Comparison of ENCODE assay signal across 38 cellular contexts in the genomic region with DNA sequence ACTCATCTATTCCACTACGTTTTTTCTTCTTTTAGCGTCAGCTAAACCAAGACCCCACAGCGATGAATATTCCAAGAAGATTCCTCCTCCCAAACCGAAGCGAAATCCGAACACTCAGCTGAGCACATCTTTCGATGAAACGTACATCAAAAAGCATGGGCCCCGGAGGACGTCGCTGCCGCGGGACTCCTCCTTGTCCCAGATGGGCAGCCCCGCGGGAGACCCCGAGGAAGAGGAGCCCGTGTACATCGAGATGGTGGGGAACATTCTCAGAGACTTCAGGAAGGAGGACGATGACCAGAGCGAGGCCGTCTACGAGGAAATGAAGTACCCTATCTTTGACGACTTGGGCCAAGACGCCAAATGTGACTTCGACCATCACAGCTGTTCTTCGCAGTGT.
"Had no signal": no experiment of that assay in that cellular context is flagged by ENCODE, and none has a peak within 500 bp of the region (broad histone marks: within the 10 kb centered on the region; RNA-seq: fewer than 3 reads in every experiment).

No MANE protein-coding gene starts in this region.

- ATAC-seq: activated CD4-positive, alpha-beta T cell treated with anti-CD3 and anti-CD28 coated beads for 36 hours; activated CD4-positive, CD25-positive, alpha-beta regulatory T cell treated with anti-CD3 and anti-CD28 coated beads, Interleukin-2, amount 50 U/mL, for 24 hours; activated CD8-positive, alpha-beta memory T cell treated with anti-CD3 and anti-CD28 coated beads, Interleukin-2, amount 10 ng/mL, durations not matched to agents 7 days and 5 days; activated CD8-positive, alpha-beta T cell treated with anti-CD3 and anti-CD28 coated beads, Interleukin-2, amount 10 ng/mL, durations not matched to agents 7 days and 5 days; activated naive CD8-positive, alpha-beta T cell treated with anti-CD3 and anti-CD28 coated beads, Interleukin-2, amount 50 U/mL, for 24 hours; body of pancreas; WTC11 had no signal

- H3K27me3 ChIP-seq: body of pancreas, brain microvascular endothelial cell, breast epithelium had no signal

- DNase-seq: activated CD4-positive, alpha-beta memory T cell treated with anti-CD3 and anti-CD28 coated beads, Interleukin-2, amount 10 ng/mL, durations not matched to agents 7 days and 5 days; activated CD4-positive, alpha-beta T cell treated with anti-CD3 and anti-CD28 coated beads for 1 hour; activated CD4-positive, alpha-beta T cell treated with anti-CD3 and anti-CD28 coated beads for 36 hours; activated CD4-positive, alpha-beta T cell treated with anti-CD3 and anti-CD28 coated beads for 48 hours; activated CD4-positive, alpha-beta T cell treated with anti-CD3 and anti-CD28 coated beads, Interleukin-2, amount 10 ng/mL, durations not matched to agents 7 days and 5 days; activated CD4-positive, alpha-beta T cell treated with anti-CD3 and anti-CD28 coated beads, Interleukin-2, amount 50 U/mL, for 48 hours; activated CD4-positive, CD25-positive, alpha-beta regulatory T cell; activated CD8-positive, alpha-beta memory T cell treated with anti-CD3 and anti-CD28 coated beads for 24 hours; activated CD8-positive, alpha-beta memory T cell treated with anti-CD3 and anti-CD28 coated beads, Interleukin-2, amount 10 ng/mL, durations not matched to agents 7 days and 5 days; activated CD8-positive, alpha-beta memory T cell treated with anti-CD3 and anti-CD28 coated beads, Interleukin-2, amount 50 U/mL, for 48 hours; activated CD8-positive, alpha-beta T cell treated with anti-CD3 and anti-CD28 coated beads, Interleukin-2, amount 10 ng/mL, durations not matched to agents 7 days and 5 days; activated effector memory CD4-positive, alpha-beta T cell treated with Interleukin-2 at 50 U/mL for 16 hours; activated gamma-delta T cell; activated naive CD4-positive, alpha-beta T cell treated with anti-CD3 and anti-CD28 coated beads, Interleukin-2, amount 10 ng/mL, durations not matched to agents 7 days and 5 days; activated naive CD4-positive, alpha-beta T cell treated with Interleukin-2 at 50 U/mL for 16 hours; activated naive CD8-positive, alpha-beta T cell treated with anti-CD3 and anti-CD28 coated beads, Interleukin-2, amount 10 ng/mL, durations not matched to agents 7 days and 5 days; activated naive CD8-positive, alpha-beta T cell treated with anti-CD3 and anti-CD28 coated beads, Interleukin-2, amount 50 U/mL, for 24 hours; activated T-cell treated with anti-CD3 and anti-CD28 coated beads, Interleukin-2, amount 50 U/mL, for 24 hours; activated T-cell treated with anti-CD3 and anti-CD28 coated beads, Interleukin-2, amount 50 U/mL, for 48 hours; amygdala; body of pancreas; brain microvascular endothelial cell; caudate nucleus; cerebellar nuclear complex; T-helper 1 cell; T-helper 2 cell; T-helper 9 cell; WERI-Rb-1 had no signal

- H3K27ac ChIP-seq: body of pancreas, brain microvascular endothelial cell, breast epithelium, cardiac muscle cell, WERI-Rb-1 had no signal

- H3K4me3 ChIP-seq: body of pancreas, breast epithelium, cardiac muscle cell had no signal

- H3K27me3 Mint-ChIP-seq: activated naive CD4-positive, alpha-beta T cell treated with anti-CD3 and anti-CD28 coated beads, Interleukin-2, amount 10 ng/mL, durations not matched to agents 7 days and 5 days; activated naive CD8-positive, alpha-beta T cell treated with anti-CD3 and anti-CD28 coated beads, Interleukin-2, amount 50 U/mL, for 24 hours had no signal

- H3K9me3 Mint-ChIP-seq: activated CD4-positive, alpha-beta memory T cell treated with anti-CD3 and anti-CD28 coated beads, Interleukin-2, amount 10 ng/mL, durations not matched to agents 7 days and 5 days; activated CD4-positive, alpha-beta T cell treated with anti-CD3 and anti-CD28 coated beads, Interleukin-2, amount 10 ng/mL, durations not matched to agents 7 days and 5 days; activated naive CD4-positive, alpha-beta T cell treated with anti-CD3 and anti-CD28 coated beads, Interleukin-2, amount 10 ng/mL, durations not matched to agents 7 days and 5 days; activated naive CD4-positive, alpha-beta T cell treated with anti-CD3 and anti-CD28 coated beads, Interleukin-2, amount 50 U/mL, for 24 hours; activated naive CD8-positive, alpha-beta T cell treated with anti-CD3 and anti-CD28 coated beads, Interleukin-2, amount 10 ng/mL, durations not matched to agents 7 days and 5 days; activated naive CD8-positive, alpha-beta T cell treated with anti-CD3 and anti-CD28 coated beads, Interleukin-2, amount 50 U/mL, for 24 hours; activated T-cell treated with anti-CD3 and anti-CD28 coated beads, Interleukin-2, amount 50 U/mL, for 24 hours; activated T-helper 2 cell treated with anti-CD3 and anti-CD28 coated beads, Interferon-gamma antibody, Interleukin-2, Interleukin-4, amounts not matched to agents 10 μg/mL and 5 μg/mL and 100 μg/mL, durations not matched to agents 14 hours and 24 hours and 36 hours; central memory CD8-positive, alpha-beta T cell; T-helper 1 cell treated with Interleukin-12 subunit alpha and Interleukin-12 subunit beta and Interleukin-4 antibody, amounts not matched to agents 30 μg/mL and 1 μg/mL, for 36 hours; T-helper 2 cell treated with Interferon-gamma antibody and Interleukin-4, amounts not matched to agents 5 μg/mL and 100 μg/mL, for 36 hours; WTC11 had no signal

- H3K4me1 ChIP-seq: body of pancreas, breast epithelium had no signal

- H3K4me1 Mint-ChIP-seq: activated CD4-positive, alpha-beta memory T cell treated with anti-CD3 and anti-CD28 coated beads, Interleukin-2, amount 10 ng/mL, durations not matched to agents 7 days and 5 days; activated CD4-positive, alpha-beta T cell treated with anti-CD3 and anti-CD28 coated beads for 36 hours; activated CD4-positive, alpha-beta T cell treated with anti-CD3 and anti-CD28 coated beads, Interleukin-2, amount 10 ng/mL, durations not matched to agents 7 days and 5 days; activated CD8-positive, alpha-beta memory T cell treated with anti-CD3 and anti-CD28 coated beads, Interleukin-2, amount 10 ng/mL, durations not matched to agents 7 days and 5 days; activated naive CD4-positive, alpha-beta T cell treated with anti-CD3 and anti-CD28 coated beads, Interleukin-2, amount 10 ng/mL, durations not matched to agents 7 days and 5 days; activated naive CD4-positive, alpha-beta T cell treated with anti-CD3 and anti-CD28 coated beads, Interleukin-2, amount 50 U/mL, for 24 hours; activated naive CD8-positive, alpha-beta T cell treated with anti-CD3 and anti-CD28 coated beads, Interleukin-2, amount 10 ng/mL, durations not matched to agents 7 days and 5 days; activated naive CD8-positive, alpha-beta T cell treated with anti-CD3 and anti-CD28 coated beads, Interleukin-2, amount 50 U/mL, for 24 hours; central memory CD8-positive, alpha-beta T cell; WTC11 had no signal

- H3K4me3 Mint-ChIP-seq: activated CD4-positive, alpha-beta memory T cell treated with anti-CD3 and anti-CD28 coated beads, Interleukin-2, amount 10 ng/mL, durations not matched to agents 7 days and 5 days; activated CD4-positive, alpha-beta T cell treated with anti-CD3 and anti-CD28 coated beads for 36 hours; activated CD4-positive, alpha-beta T cell treated with anti-CD3 and anti-CD28 coated beads, Interleukin-2, amount 10 ng/mL, durations not matched to agents 7 days and 5 days; activated CD8-positive, alpha-beta memory T cell treated with anti-CD3 and anti-CD28 coated beads, Interleukin-2, amount 10 ng/mL, durations not matched to agents 7 days and 5 days; activated CD8-positive, alpha-beta T cell treated with anti-CD3 and anti-CD28 coated beads, Interleukin-2, amount 10 ng/mL, durations not matched to agents 7 days and 5 days; activated naive CD4-positive, alpha-beta T cell treated with anti-CD3 and anti-CD28 coated beads, Interleukin-2, amount 10 ng/mL, durations not matched to agents 7 days and 5 days; activated naive CD4-positive, alpha-beta T cell treated with anti-CD3 and anti-CD28 coated beads, Interleukin-2, amount 50 U/mL, for 24 hours; activated naive CD8-positive, alpha-beta T cell; activated naive CD8-positive, alpha-beta T cell treated with anti-CD3 and anti-CD28 coated beads, Interleukin-2, amount 10 ng/mL, durations not matched to agents 7 days and 5 days; activated naive CD8-positive, alpha-beta T cell treated with anti-CD3 and anti-CD28 coated beads, Interleukin-2, amount 50 U/mL, for 24 hours; activated T-cell treated with anti-CD3 and anti-CD28 coated beads, Interleukin-2, amount 50 U/mL, for 24 hours; central memory CD8-positive, alpha-beta T cell; T-helper 1 cell treated with Interleukin-12 subunit alpha and Interleukin-12 subunit beta and Interleukin-4 antibody, amounts not matched to agents 30 μg/mL and 1 μg/mL, for 36 hours; T-helper 2 cell treated with Interferon-gamma antibody and Interleukin-4, amounts not matched to agents 5 μg/mL and 100 μg/mL, for 36 hours; WTC11 had no signal

- H3K27ac Mint-ChIP-seq: activated CD4-positive, alpha-beta memory T cell treated with anti-CD3 and anti-CD28 coated beads, Interleukin-2, amount 10 ng/mL, durations not matched to agents 7 days and 5 days; activated CD4-positive, alpha-beta T cell treated with anti-CD3 and anti-CD28 coated beads for 36 hours; activated CD4-positive, alpha-beta T cell treated with anti-CD3 and anti-CD28 coated beads, Interleukin-2, amount 10 ng/mL, durations not matched to agents 7 days and 5 days; activated CD8-positive, alpha-beta memory T cell treated with anti-CD3 and anti-CD28 coated beads, Interleukin-2, amount 10 ng/mL, durations not matched to agents 7 days and 5 days; activated CD8-positive, alpha-beta T cell treated with anti-CD3 and anti-CD28 coated beads, Interleukin-2, amount 10 ng/mL, durations not matched to agents 7 days and 5 days; activated naive CD4-positive, alpha-beta T cell treated with anti-CD3 and anti-CD28 coated beads, Interleukin-2, amount 10 ng/mL, durations not matched to agents 7 days and 5 days; activated naive CD4-positive, alpha-beta T cell treated with anti-CD3 and anti-CD28 coated beads, Interleukin-2, amount 50 U/mL, for 24 hours; activated naive CD8-positive, alpha-beta T cell; activated naive CD8-positive, alpha-beta T cell treated with anti-CD3 and anti-CD28 coated beads, Interleukin-2, amount 10 ng/mL, durations not matched to agents 7 days and 5 days; activated naive CD8-positive, alpha-beta T cell treated with anti-CD3 and anti-CD28 coated beads, Interleukin-2, amount 50 U/mL, for 24 hours; activated T-cell treated with anti-CD3 and anti-CD28 coated beads, Interleukin-2, amount 50 U/mL, for 24 hours; activated T-helper 2 cell treated with anti-CD3 and anti-CD28 coated beads, Interferon-gamma antibody, Interleukin-2, Interleukin-4, amounts not matched to agents 10 μg/mL and 5 μg/mL and 100 μg/mL, durations not matched to agents 14 hours and 24 hours and 36 hours; T-helper 1 cell treated with Interleukin-12 subunit alpha and Interleukin-12 subunit beta and Interleukin-4 antibody, amounts not matched to agents 30 μg/mL and 1 μg/mL, for 36 hours; T-helper 2 cell treated with Interferon-gamma antibody and Interleukin-4, amounts not matched to agents 5 μg/mL and 100 μg/mL, for 36 hours; WTC11 had no signal

- H3K36me3 Mint-ChIP-seq: activated CD8-positive, alpha-beta memory T cell treated with anti-CD3 and anti-CD28 coated beads, Interleukin-2, amount 10 ng/mL, durations not matched to agents 7 days and 5 days; activated naive CD4-positive, alpha-beta T cell treated with anti-CD3 and anti-CD28 coated beads, Interleukin-2, amount 10 ng/mL, durations not matched to agents 7 days and 5 days; activated naive CD4-positive, alpha-beta T cell treated with anti-CD3 and anti-CD28 coated beads, Interleukin-2, amount 50 U/mL, for 24 hours; activated naive CD8-positive, alpha-beta T cell; activated naive CD8-positive, alpha-beta T cell treated with anti-CD3 and anti-CD28 coated beads, Interleukin-2, amount 10 ng/mL, durations not matched to agents 7 days and 5 days; WTC11 had no signal

- H3K9me3 ChIP-seq: body of pancreas, breast epithelium had no signal

- H3K36me3 ChIP-seq: brain microvascular endothelial cell, breast epithelium, cardiac muscle cell, WERI-Rb-1 had no signal
